ENCODE assay signal across 25 cellular contexts in the genomic region with DNA sequence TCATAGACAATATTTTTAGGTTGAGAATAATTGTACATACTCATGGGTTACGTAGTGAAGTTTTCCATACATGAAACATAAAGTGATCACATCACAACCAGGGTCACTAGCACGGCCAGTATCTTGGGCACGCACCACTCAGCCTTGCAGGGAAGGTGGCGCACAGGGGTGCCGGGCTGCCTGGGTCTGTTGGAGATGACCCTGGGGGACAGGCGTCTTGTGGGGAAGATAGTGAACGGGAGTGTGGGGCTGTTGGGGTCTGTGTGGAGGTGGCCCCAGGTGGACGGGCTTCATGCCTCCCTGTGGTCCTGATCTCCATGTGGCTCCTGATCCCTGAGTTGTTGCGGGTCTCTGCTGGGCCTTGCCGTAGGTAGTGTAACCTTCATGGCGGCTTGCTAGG. TPM values are rescaled to one million over a fixed set of nuclear protein-coding genes. Genes with fewer than 3 reads are reported as not detected.
DNase-seq lines count a peak whose midpoint lies in the region; ATAC-seq and TF ChIP-seq lines count a peak whose summit lies in the region.
"Had no signal": no experiment of that assay in that cellular context is flagged by ENCODE, and none has a peak within 500 bp of the region (broad histone marks: within the 10 kb centered on the region; RNA-seq: fewer than 3 reads in every experiment).

No MANE protein-coding gene starts in this region.

- intact Hi-C loops in cardiac septum (cut with DNase I) (no loop called here), left ventricle myocardium superior (cut with micrococcal nuclease) (no loop called here), left lung (cut with DNase I) (no loop called here), uterus (cut with DNase I; ENCODE audit: low total_unique reads) (no loop called here)

- H4K20me1 ChIP-seq in neural progenitor cell (ENCODE audit: low read depth) (peaks cover 9% of the 10 kb centered on the region), smooth muscle cell (ENCODE audit: low read depth) (peaks cover 53% of the 10 kb centered on the region)

- H3K4me3 ChIP-seq in ectodermal cell (ENCODE audit: insufficient read depth, low read depth, low read length) (no peak overlapping the region), neural progenitor cell (no peak overlapping the region), smooth muscle cell (no peak overlapping the region), left lung (no peak overlapping the region), uterus (no peak overlapping the region)
- H3K4me3 ChIP-seq: PC-9 had no signal

- TF ChIP-seq CTCF in neural progenitor cell (IDR thresholded peaks at IDR 0.05): no peak
- TF ChIP-seq CTCF in smooth muscle cell (IDR thresholded peaks at IDR 0.05; ENCODE audit: borderline replicate concordance, insufficient read depth, poor library complexity, severe bottlenecking): no peak
- no peak for TF ChIP-seq CTCF in left lung (IDR thresholded peaks at IDR 0.05)
- TF ChIP-seq CTCF in uterus (IDR thresholded peaks at IDR 0.05): no peak

- TF ChIP-seq POLR2A in uterus (IDR thresholded peaks at IDR 0.05): no peak

- H3K36me3 Mint-ChIP-seq in neural progenitor cell: peaks cover 9% of the 10 kb centered on the region

- H3K36me3 ChIP-seq in ectodermal cell (ENCODE audit: control insufficient read depth, insufficient read depth, low read length) (peaks cover 5% of the 10 kb centered on the region), neural progenitor cell (no peaks in the 10 kb centered on the region), smooth muscle cell (ENCODE audit: low read depth) (no peaks in the 10 kb centered on the region), left lung (peaks cover 0 to 45% of the 10 kb centered on the region in 2 donors), uterus (no peaks in the 10 kb centered on the region)

- peaks cover 24% of the 10 kb centered on the region for H3K4me1 Mint-ChIP-seq in neural progenitor cell

- H3K9ac ChIP-seq in neural progenitor cell (no peak overlapping the region), smooth muscle cell (ENCODE audit: low read depth) (no peak overlapping the region)

- no peaks in the 10 kb centered on the region for H3K9me3 ChIP-seq in ectodermal cell (ENCODE audit: control insufficient read depth, low read length)
- H3K9me3 ChIP-seq in neural progenitor cell (ENCODE audit: low read depth): no peaks in the 10 kb centered on the region
- no peaks in the 10 kb centered on the region for H3K9me3 ChIP-seq in smooth muscle cell (replicated peaks; ENCODE audit: low read depth)
- no peaks in the 10 kb centered on the region for H3K9me3 ChIP-seq in left lung
- no peaks in the 10 kb centered on the region for H3K9me3 ChIP-seq in uterus

- H3K27ac Mint-ChIP-seq in neural progenitor cell: peak overlapping the region; percentile 92

- no peaks in the 10 kb centered on the region for H3K27me3 Mint-ChIP-seq in neural progenitor cell (ENCODE audit: insufficient read depth, low read depth)

- H3K4me2 ChIP-seq in neural progenitor cell: no peak overlapping the region
- H3K4me2 ChIP-seq in smooth muscle cell: no peak overlapping the region
- H3K4me2 ChIP-seq: PC-9 had no signal

- H3K4me1 ChIP-seq in ectodermal cell (ENCODE audit: control insufficient read depth, insufficient read depth, low read length): no peaks in the 10 kb centered on the region
- no peaks in the 10 kb centered on the region for H3K4me1 ChIP-seq in neural progenitor cell
- H3K4me1 ChIP-seq in smooth muscle cell (ENCODE audit: low read depth): peaks cover 6% of the 10 kb centered on the region
- H3K4me1 ChIP-seq in left lung: no peaks in the 10 kb centered on the region
- H3K4me1 ChIP-seq in uterus: peaks cover 3 to 4% of the 10 kb centered on the region in 2 donors

- H3K79me2 ChIP-seq in neural progenitor cell (ENCODE audit: low read depth): no peaks in the 10 kb centered on the region
- H3K79me2 ChIP-seq in smooth muscle cell (ENCODE audit: low read depth): no peaks in the 10 kb centered on the region

- H3K27ac ChIP-seq in ectodermal cell (ENCODE audit: insufficient read depth, low read depth, low read length, poor library complexity, severe bottlenecking): peak overlapping the region; percentile 44
- no peak overlapping the region for H3K27ac ChIP-seq in neural progenitor cell
- peak overlapping the region; percentile 97 for H3K27ac ChIP-seq in smooth muscle cell (ENCODE audit: low read depth)
- no peak overlapping the region for H3K27ac ChIP-seq in left lung
- no peak overlapping the region for H3K27ac ChIP-seq in uterus
- H3K27ac ChIP-seq: C4-2B, PC-9 had no signal

- no peaks in the 10 kb centered on the region for H3K9me3 Mint-ChIP-seq in neural progenitor cell

- 96% methylated on average over 11 of the region's 11 CpGs for WGBS in ectodermal cell, 2 experiments
- WGBS in smooth muscle cell (ENCODE audit: low lambda C conversion rate): 93% methylated on average over 11 of the region's 11 CpGs

- DNase-seq in cardiac septum (ENCODE audit: low spot score) (peak; percentile 67), left ventricle myocardium superior (no peak), neural progenitor cell (ENCODE audit: low spot score) (no peak), smooth muscle cell (lab: John Stamatoyannopoulos, UW; ENCODE audit: unreplicated experiment) (no peak), left lung (no peak), uterus (no peak)
- DNase-seq: AML-193, DMS53, EL, GF-D8, Kasumi-1, NCI-H1694 treated with DMSO at 0.1 percent for 48 hours, NCI-H2081 treated with DMSO at 0.1 percent for 48 hours, NCI-H2171 treated with DMSO at 0.1 percent for 48 hours, NCI-H446, NCI-H526, PC-9, SHP77 treated with DMSO at 0.1 percent for 48 hours had no signal

- H3K4me3 Mint-ChIP-seq in neural progenitor cell: no peak overlapping the region

- no peaks in the 10 kb centered on the region for H3F3A ChIP-seq in neural progenitor cell (ENCODE audit: low read depth)
- no peaks in the 10 kb centered on the region for H3F3A ChIP-seq in smooth muscle cell (ENCODE audit: low read depth)

- H2AFZ ChIP-seq in neural progenitor cell (replicated peaks): no peak overlapping the region
- H2AFZ ChIP-seq in smooth muscle cell (ENCODE audit: low read depth): no peak overlapping the region
- H2AFZ ChIP-seq: PC-9 had no signal

- ATAC-seq in left ventricle myocardium superior: no peak
- ATAC-seq in left lung: no peak
- no peak for ATAC-seq in HG03378 (IDR thresholded peaks at IDR 0.05; ENCODE audit: unreplicated experiment)

- no peaks in the 10 kb centered on the region for H3K27me3 ChIP-seq in ectodermal cell (ENCODE audit: control insufficient read depth, insufficient read depth, low read length, poor library complexity, severe bottlenecking)
- no peaks in the 10 kb centered on the region for H3K27me3 ChIP-seq in neural progenitor cell
- no peaks in the 10 kb centered on the region for H3K27me3 ChIP-seq in smooth muscle cell (ENCODE audit: low read depth)
- H3K27me3 ChIP-seq in left lung: no peaks in the 10 kb centered on the region
- H3K27me3 ChIP-seq in uterus: no peaks in the 10 kb centered on the region

RNA-seq across cellular contexts. Expression of a gene that starts 38.3 kb away (rescaled TPM):
- total RNA-seq in cardiac septum (not detected), left ventricle myocardium superior (not detected), neural progenitor cell (ENCODE audit: low replicate concordance) (not detected in 2 replicates), smooth muscle cell (not detected in 2 replicates), left lung (not detected), uterus (not detected)
- not detected for polyA plus RNA-seq in ectodermal cell (2013, experiment 1 of 4)
- polyA plus RNA-seq in ectodermal cell (2013, experiment 2 of 4): not detected
- not detected for polyA plus RNA-seq in ectodermal cell (2013, experiment 3 of 4)
- not detected for polyA plus RNA-seq in ectodermal cell (2013, experiment 4 of 4)
- not detected in 2 replicates for polyA plus RNA-seq in smooth muscle cell
- total RNA-seq: A172, H4, MCF 10A, PC-9 had no signal
- polyA plus RNA-seq: AG04450 had no signal

RNA-seq across cellular contexts. Expression of a gene that starts 41.9 kb away (rescaled TPM):
- 44.0 TPM for total RNA-seq in cardiac septum
- 36.4 TPM for total RNA-seq in left ventricle myocardium superior
- polyA plus RNA-seq in ectodermal cell (2013, experiment 1 of 4): 49.2 TPM
- polyA plus RNA-seq in ectodermal cell (2013, experiment 2 of 4): 46.6 TPM
- polyA plus RNA-seq in ectodermal cell (2013, experiment 3 of 4): 39.8 TPM
- 43.9 TPM for polyA plus RNA-seq in ectodermal cell (2013, experiment 4 of 4)
- 52.8 and 54.8 TPM in 2 replicates for total RNA-seq in neural progenitor cell (ENCODE audit: low replicate concordance)
- 26.2 and 27.6 TPM in 2 replicates for total RNA-seq in smooth muscle cell
- 35.6 and 42.4 TPM in 2 replicates for polyA plus RNA-seq in smooth muscle cell
- total RNA-seq in left lung: 10 to 100 TPM; 24.5 to 29.7 TPM
- total RNA-seq in uterus: 10 to 100 TPM; 33.3 to 75.5 (median 55.2) TPM

RNA-seq across cellular contexts. Expression of a gene that starts 42.1 kb away (rescaled TPM):
- total RNA-seq in cardiac septum (10.7 TPM), left ventricle myocardium superior (8.0 TPM), neural progenitor cell (ENCODE audit: low replicate concordance) (7.5 and 13.6 TPM in 2 replicates), smooth muscle cell (8.5 and 9.0 TPM in 2 replicates), left lung (10 to 100 TPM; 13.4 to 16.1 TPM), uterus (10 to 100 TPM in 2 of 4 donors, 1 to 10 TPM in 2; 5.0 to 29.6 (median 15.7) TPM)
- 9.9 TPM for polyA plus RNA-seq in ectodermal cell (2013, experiment 1 of 4)
- 15.1 TPM for polyA plus RNA-seq in ectodermal cell (2013, experiment 2 of 4)
- polyA plus RNA-seq in ectodermal cell (2013, experiment 3 of 4): 9.0 TPM
- polyA plus RNA-seq in ectodermal cell (2013, experiment 4 of 4): 10.6 TPM
- 19.5 and 22.4 TPM in 2 replicates for polyA plus RNA-seq in smooth muscle cell

Comparison
In these comparisons a context has a peak if more than half of its experiments do, and no peak if none do; other contexts are left out.
1. H3K27ac ChIP-seq: peak in ectodermal cell (single experiment) and smooth muscle cell (single experiment); none in neural progenitor cell (single experiment), left lung (0 of 2) and uterus (0 of 2).